In genomic region chr1:182391028-182391361, GRCh38 we compare ENCODE assay signal across 1 cellular context.
TF ChIP-seq lines count a peak whose summit lies in the region.

No MANE protein-coding gene starts in this region.

TF ChIP-seq in HEK293, 187 proteins besides CTCF, POLR2A, EP300 and RAD21 (continued from another document):
- 0 out of 2 replicates have a peak, but pooled peaks have one; percentile 11 for TF ChIP-seq ZBTB20 (tag by site-specific recombination; IDR thresholded peaks at IDR 0.05)
- TF ChIP-seq ZBTB17 (tag by site-specific recombination; IDR thresholded peaks at IDR 0.05): no peak
- TF ChIP-seq ZNF629 (tag by site-specific recombination; IDR thresholded peaks at IDR 0.05): 0 out of 2 replicates have a peak, but pooled peaks have one; percentile 4
- peak; percentile 62 for TF ChIP-seq GLIS1 (tag by site-specific recombination; IDR thresholded peaks at IDR 0.05)
- no peak for TF ChIP-seq ZNF658 (tag by site-specific recombination; IDR thresholded peaks at IDR 0.05)
- TF ChIP-seq ZNF335 (tag by site-specific recombination; conservative IDR thresholded peaks at IDR 0.05): peak; percentile 96
- TF ChIP-seq ZNF704 (tag by site-specific recombination; IDR thresholded peaks at IDR 0.05): no peak
- 0 out of 2 replicates have a peak, but pooled peaks have one; percentile 6 for TF ChIP-seq FEZF1 (tag by site-specific recombination; IDR thresholded peaks at IDR 0.05)
- TF ChIP-seq SP3 (tag by site-specific recombination; IDR thresholded peaks at IDR 0.05): no peak
- no peak for TF ChIP-seq WT1 (tag by site-specific recombination; IDR thresholded peaks at IDR 0.05)
- no peak for TF ChIP-seq ZNF19 (tag by site-specific recombination; IDR thresholded peaks at IDR 0.05; ENCODE audit: low read depth)
- TF ChIP-seq ZNF623 (tag by site-specific recombination; IDR thresholded peaks at IDR 0.05): no peak
- TF ChIP-seq ZNF426 (tag by site-specific recombination; IDR thresholded peaks at IDR 0.05): no peak
- TF ChIP-seq, protein P1, sequence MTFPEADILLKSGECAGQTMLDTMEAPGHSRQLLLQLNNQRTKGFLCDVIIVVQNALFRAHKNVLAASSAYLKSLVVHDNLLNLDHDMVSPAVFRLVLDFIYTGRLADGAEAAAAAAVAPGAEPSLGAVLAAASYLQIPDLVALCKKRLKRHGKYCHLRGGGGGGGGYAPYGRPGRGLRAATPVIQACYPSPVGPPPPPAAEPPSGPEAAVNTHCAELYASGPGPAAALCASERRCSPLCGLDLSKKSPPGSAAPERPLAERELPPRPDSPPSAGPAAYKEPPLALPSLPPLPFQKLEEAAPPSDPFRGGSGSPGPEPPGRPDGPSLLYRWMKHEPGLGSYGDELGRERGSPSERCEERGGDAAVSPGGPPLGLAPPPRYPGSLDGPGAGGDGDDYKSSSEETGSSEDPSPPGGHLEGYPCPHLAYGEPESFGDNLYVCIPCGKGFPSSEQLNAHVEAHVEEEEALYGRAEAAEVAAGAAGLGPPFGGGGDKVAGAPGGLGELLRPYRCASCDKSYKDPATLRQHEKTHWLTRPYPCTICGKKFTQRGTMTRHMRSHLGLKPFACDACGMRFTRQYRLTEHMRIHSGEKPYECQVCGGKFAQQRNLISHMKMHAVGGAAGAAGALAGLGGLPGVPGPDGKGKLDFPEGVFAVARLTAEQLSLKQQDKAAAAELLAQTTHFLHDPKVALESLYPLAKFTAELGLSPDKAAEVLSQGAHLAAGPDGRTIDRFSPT (tag by site-specific recombination; IDR thresholded peaks at IDR 0.05): peak; percentile 66; the same call in 1 of the 2 replicates
- TF ChIP-seq ZIC2 (tag by site-specific recombination; IDR thresholded peaks at IDR 0.05): peak; percentile 96
- peak; percentile 44 for TF ChIP-seq GLIS2 (tag by site-specific recombination; IDR thresholded peaks at IDR 0.05)
- no peak for TF ChIP-seq PRDM10 (tag by site-specific recombination; IDR thresholded peaks at IDR 0.05)
- no peak for TF ChIP-seq ZNF785 (tag by site-specific recombination; IDR thresholded peaks at IDR 0.05)
- TF ChIP-seq, protein P2, sequence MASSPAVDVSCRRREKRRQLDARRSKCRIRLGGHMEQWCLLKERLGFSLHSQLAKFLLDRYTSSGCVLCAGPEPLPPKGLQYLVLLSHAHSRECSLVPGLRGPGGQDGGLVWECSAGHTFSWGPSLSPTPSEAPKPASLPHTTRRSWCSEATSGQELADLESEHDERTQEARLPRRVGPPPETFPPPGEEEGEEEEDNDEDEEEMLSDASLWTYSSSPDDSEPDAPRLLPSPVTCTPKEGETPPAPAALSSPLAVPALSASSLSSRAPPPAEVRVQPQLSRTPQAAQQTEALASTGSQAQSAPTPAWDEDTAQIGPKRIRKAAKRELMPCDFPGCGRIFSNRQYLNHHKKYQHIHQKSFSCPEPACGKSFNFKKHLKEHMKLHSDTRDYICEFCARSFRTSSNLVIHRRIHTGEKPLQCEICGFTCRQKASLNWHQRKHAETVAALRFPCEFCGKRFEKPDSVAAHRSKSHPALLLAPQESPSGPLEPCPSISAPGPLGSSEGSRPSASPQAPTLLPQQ (tag by site-specific recombination; IDR thresholded peaks at IDR 0.05): no peak
- no peak for TF ChIP-seq HOXC10 (CRISPR knock-in tag; IDR thresholded peaks at IDR 0.05)
- TF ChIP-seq KLF9 (tag by site-specific recombination; IDR thresholded peaks at IDR 0.05; ENCODE audit: low read depth): no peak
- no peak for TF ChIP-seq ZNF146 (tag by site-specific recombination; IDR thresholded peaks at IDR 0.05)
- TF ChIP-seq PATZ1 (tag by site-specific recombination; IDR thresholded peaks at IDR 0.05): peak; percentile 32
- no peak for TF ChIP-seq ZNF558 (tag by site-specific recombination; IDR thresholded peaks at IDR 0.05)
